7 cellular contexts compared by ENCODE assay signal in genomic region chr3:29683306-29683993, GRCh38.
DNase-seq lines count a peak whose midpoint lies in the region; ATAC-seq, FAIRE-seq and TF ChIP-seq lines count a peak whose summit lies in the region.

No MANE protein-coding gene starts in this region.

- H3K36me3 ChIP-seq in H1 (ENCODE audit: control insufficient read depth in 2 of 4, insufficient read depth in 4 of 4, low read length in 3 of 4): no peaks in the 10 kb centered on the region

- peak overlapping the region; percentile 43; the same call in 1 of the 2 replicates for H2BK20ac ChIP-seq in H1 (ENCODE audit: low read length)

- no peaks in the 10 kb centered on the region for H3K79me1 ChIP-seq in H1 (ENCODE audit: low read depth, low read length)

- H3K27me3 ChIP-seq in H1 (replicated peaks in 1 of 4; ENCODE audit: control insufficient read depth in 3 of 4, extremely low read depth in 1 of 4, insufficient read depth in 3 of 4, low read length in 3 of 4): no peaks in the 10 kb centered on the region

- intact Hi-C loops in sciatic nerve (cut with DNase I): no loop called here

- H3K27ac ChIP-seq in H1 (ENCODE audit: low read depth, low read length): no peak overlapping the region

- H3K23me2 ChIP-seq in H1 (ENCODE audit: low read depth, low read length): no peaks in the 10 kb centered on the region

- no peak overlapping the region for H2BK12ac ChIP-seq in H1 (ENCODE audit: low read depth, low read length)

- no peak overlapping the region for H4K8ac ChIP-seq in H1 (ENCODE audit: extremely low read depth, insufficient read depth, low read length)

- H3K9me3 ChIP-seq in H1 (ENCODE audit: insufficient read depth in 2 of 2, low read depth in 1 of 2, low read length in 1 of 2): no peaks in the 10 kb centered on the region

- no peaks in the 10 kb centered on the region for H4K20me1 ChIP-seq in H1 (replicated peaks in 1 of 2; ENCODE audit: control insufficient read depth in 1 of 2, insufficient read depth in 2 of 2, low read length in 2 of 2)

- H4K5ac ChIP-seq in H1 (ENCODE audit: insufficient read length, low read depth, low read length): no peak overlapping the region

- WGBS in H1 (ENCODE audit: extremely low coverage in 1 of 2, insufficient coverage in 1 of 2, insufficient read length in 1 of 2, insufficient replicate concordance in 2 of 2, low coverage in 1 of 2, low lambda C conversion rate in 2 of 2, missing lambda C conversion rate in 1 of 2), 2 experiments: 88% methylated on average over 3 of the region's 3 CpGs; no CpG with 5 or more reads in 1 of the 2 experiments

- H2BK5ac ChIP-seq in H1 (ENCODE audit: low read depth, low read length): no peak overlapping the region

- no peak overlapping the region for H3K14ac ChIP-seq in H1 (ENCODE audit: insufficient read length)

- H3K79me2 ChIP-seq in H1 (ENCODE audit: control insufficient read depth in 1 of 2, insufficient read depth in 2 of 2, low read length in 2 of 2): no peaks in the 10 kb centered on the region

- peak; percentile 33 for ATAC-seq in GM21390 (IDR thresholded peaks at IDR 0.05; ENCODE audit: unreplicated experiment)
- ATAC-seq in HG03521 (IDR thresholded peaks at IDR 0.05; ENCODE audit: unreplicated experiment): peak; percentile 40
- ATAC-seq in sciatic nerve: peak; percentile 29
- ATAC-seq in HG03280 (IDR thresholded peaks at IDR 0.05; ENCODE audit: unreplicated experiment): no peak

- H3K4me3 ChIP-seq in H1 (ENCODE audit: extremely low read depth in 1 of 4, insufficient read depth in 2 of 4, low read depth in 3 of 4, low read length in 4 of 4): no peak overlapping the region

- no peak overlapping the region for H2BK120ac ChIP-seq in H1 (replicated peaks; ENCODE audit: low read depth, low read length)

- no peak for FAIRE-seq in H1 (lab: Jason Lieb, UNC)

- H2AFZ ChIP-seq in H1 (ENCODE audit: low read length): no peak overlapping the region

- no peak for TF ChIP-seq CTCF in H1 (IDR thresholded peaks at IDR 0.05; ENCODE audit: control extremely low read depth in 1 of 3, insufficient read depth in 1 of 3, low read depth in 1 of 3, low read length in 3 of 3)

- POLR2A ChIA-PET in H1 (lab: Charles Lee; ENCODE audit: partially characterized antibody): no interaction called here

- no peak overlapping the region for H2AK5ac ChIP-seq in H1 (ENCODE audit: low read depth, low read length)

- no peak overlapping the region for H3K4me2 ChIP-seq in H1 (ENCODE audit: insufficient read depth in 1 of 2, low read depth in 2 of 2, low read length in 2 of 2)

- H3K9ac ChIP-seq in H1 (replicated peaks in 1 of 4; ENCODE audit: extremely low read depth in 1 of 4, low read depth in 3 of 4, low read length in 3 of 4): no peak overlapping the region

- CTCF ChIA-PET in H1 (lab: Charles Lee; ENCODE audit: partially characterized antibody): interaction anchor here (0.5 to 1.0 kb wide), 2 partner anchors 529 to 823 kb away, joined by 3 read pairs; no protein-coding TSS in a partner anchor

- peak overlapping the region; percentile 5; the same call in 1 of the 2 replicates for H2BK15ac ChIP-seq in H1 (ENCODE audit: low read length)

- no peak for TF ChIP-seq POLR2A in H1 (IDR thresholded peaks at IDR 0.05; ENCODE audit: control extremely low read depth in 1 of 2, low read depth in 2 of 2, low read length in 2 of 2)

- H3K56ac ChIP-seq in H1 (replicated peaks; ENCODE audit: insufficient read length, low read depth, low read length): no peak overlapping the region

- H3K23ac ChIP-seq in H1 (ENCODE audit: insufficient read length): no peak overlapping the region

- H3K4me1 ChIP-seq in H1 (replicated peaks in 1 of 4; ENCODE audit: control insufficient read depth in 3 of 4, insufficient read depth in 4 of 4, low read length in 3 of 4): no peaks in the 10 kb centered on the region

- H4K91ac ChIP-seq in H1 (replicated peaks; ENCODE audit: insufficient read length, low read length): no peak overlapping the region

- no peak overlapping the region for H3K4ac ChIP-seq in H1 (replicated peaks; ENCODE audit: insufficient read length, low read depth, low read length)

- H3K18ac ChIP-seq in H1 (ENCODE audit: extremely low read depth, low read length): no peak overlapping the region

- DNase-seq in H1 (ENCODE audit: low read depth in 1 of 2, low spot score in 2 of 2) (no peak), sciatic nerve (ENCODE audit: low spot score) (no peak), retina (no peak), NK-92 (lab: John Stamatoyannopoulos, UW; ENCODE audit: unreplicated experiment) (no peak)

- TF ChIP-seq RAD21 in H1 (IDR thresholded peaks at IDR 0.05 in 1 of 2, conservative IDR thresholded peaks at IDR 0.05 in 1 of 2; ENCODE audit: low read depth in 2 of 2, low read length in 2 of 2): no peak

- TF ChIP-seq EP300 in H1 (IDR thresholded peaks at IDR 0.05; ENCODE audit: borderline replicate concordance in 1 of 2, low read depth in 2 of 2, low read length in 2 of 2): no peak

TF ChIP-seq in H1, 55 proteins besides CTCF, POLR2A, EP300 and RAD21:
- TF ChIP-seq CHD1 (IDR thresholded peaks at IDR 0.05; ENCODE audit: low read depth, low read length) (no peak), SP1 (IDR thresholded peaks at IDR 0.05; ENCODE audit: low read depth, low read length) (no peak), SAP30 (IDR thresholded peaks at IDR 0.05; ENCODE audit: insufficient read depth, insufficient replicate concordance, low read length) (no peak), BACH1 (IDR thresholded peaks at IDR 0.05; ENCODE audit: low read length) (peak; percentile 43; the same call in 1 of the 2 replicates)
